Comparison of ENCODE assay signal across 15 cellular contexts in genomic region chr18:48776161-48776555, GRCh38.
DNase-seq lines count a peak whose midpoint lies in the region; ATAC-seq and TF ChIP-seq lines count a peak whose summit lies in the region.
"Had no signal": no experiment of that assay in that cellular context is flagged by ENCODE, and none has a peak within 500 bp of the region (broad histone marks: within the 10 kb centered on the region; RNA-seq: fewer than 3 reads in every experiment).

No MANE protein-coding gene starts in this region.

- H3K4me2 ChIP-seq in BLaER1: peak overlapping the region; percentile 90
- peak overlapping the region; percentile 44 for H3K4me2 ChIP-seq in KMS-11
- H3K4me2 ChIP-seq in neuronal stem cell (ENCODE audit: insufficient read depth, low read length, poor library complexity, severe bottlenecking): no peak overlapping the region

- H3K18ac ChIP-seq in neuronal stem cell (ENCODE audit: low read length): no peak overlapping the region

- no peak overlapping the region for H2BK15ac ChIP-seq in neuronal stem cell (ENCODE audit: low read length)

- H3K4me1 ChIP-seq in BLaER1 (peaks cover 74% of the 10 kb centered on the region), KMS-11 (ENCODE audit: low read depth, poor library complexity, severe bottlenecking) (peaks cover 38% of the 10 kb centered on the region), neuronal stem cell (ENCODE audit: control insufficient read depth in 2 of 2, insufficient read depth in 1 of 2, low read depth in 1 of 2, low read length in 2 of 2) (peaks cover 12 to 30% of the 10 kb centered on the region in 2 donors), left lung (peaks cover 14 to 43% of the 10 kb centered on the region in 2 donors)

- H3K79me2 ChIP-seq in KMS-11 (ENCODE audit: insufficient read depth, low read depth): no peaks in the 10 kb centered on the region

- H3K23ac ChIP-seq in neuronal stem cell (ENCODE audit: low read depth, low read length, poor library complexity): no peak overlapping the region

- ATAC-seq in left lung: no peak

- no peak overlapping the region for H2BK5ac ChIP-seq in neuronal stem cell (ENCODE audit: low read length)

- intact Hi-C loops in left lung (cut with DNase I): no loop called here

- H4K20me1 ChIP-seq in BLaER1 (no peaks in the 10 kb centered on the region), KMS-11 (ENCODE audit: insufficient read depth) (no peaks in the 10 kb centered on the region)

- no peak overlapping the region for H3K4ac ChIP-seq in neuronal stem cell (ENCODE audit: low read length)

- H3K9me3 ChIP-seq in BLaER1 (no peaks in the 10 kb centered on the region), neuronal stem cell (replicated peaks in 1 of 2; ENCODE audit: control insufficient read depth in 2 of 2, insufficient read depth in 1 of 2, low read depth in 1 of 2, low read length in 2 of 2) (no peaks in the 10 kb centered on the region), left lung (no peaks in the 10 kb centered on the region)
- H3K9me3 ChIP-seq: BE2C, Caco-2 had no signal

- in situ Hi-C loops in G401 (cut with HindIII; ENCODE audit: low sequenced_read_pairs): no loop called here

- H3K14ac ChIP-seq in neuronal stem cell (ENCODE audit: low read length): no peak overlapping the region

- H3K9ac ChIP-seq in BLaER1 (0 out of 2 replicates have a peak overlapping the region, but pooled peaks have one; percentile 0), KMS-11 (no peak overlapping the region; the same call in 1 of the 2 replicates), neuronal stem cell (ENCODE audit: low read depth, low read length, poor library complexity) (peak overlapping the region; percentile 45)

- peak overlapping the region; percentile 38 for H2AK5ac ChIP-seq in neuronal stem cell (ENCODE audit: low read depth, low read length)

- TF ChIP-seq CTCF in KMS-11 (conservative IDR thresholded peaks at IDR 0.05; ENCODE audit: low read depth, low read length) (no peak), left lung (IDR thresholded peaks at IDR 0.05) (no peak)

- no CpG with 5 or more reads among the region's 5 CpGs for WGBS in neuronal stem cell (ENCODE audit: extremely low coverage in 2 of 2, insufficient read length in 2 of 2, insufficient replicate concordance in 1 of 2), 2 donors

- DNase-seq in neuronal stem cell (ENCODE audit: low spot score) (no peak), DMS114 treated with DMSO at 0.1 percent for 48 hours (lab: John Stamatoyannopoulos, UW; ENCODE audit: unreplicated experiment) (no peak), NOMO-1 (lab: John Stamatoyannopoulos, UW; ENCODE audit: unreplicated experiment in 2 of 2) (no peak), G401 (ENCODE audit: low spot score) (no peak), left lung (no peak)
- DNase-seq: BE2C; CD8-positive, alpha-beta memory T cell; DMS53; HCEC 1CT; HFFc6 had no signal

- H2BK12ac ChIP-seq in neuronal stem cell (ENCODE audit: low read length): peak overlapping the region; percentile 35

- H3K27me3 ChIP-seq in BLaER1: no peaks in the 10 kb centered on the region
- no peaks in the 10 kb centered on the region for H3K27me3 ChIP-seq in KMS-11 (ENCODE audit: insufficient read depth, low read depth)
- H3K27me3 ChIP-seq in layer of hippocampus (ENCODE audit: control insufficient read depth, insufficient read depth, low read length): no peaks in the 10 kb centered on the region
- H3K27me3 ChIP-seq in neuronal stem cell (ENCODE audit: control insufficient read depth in 3 of 3, insufficient read depth in 3 of 3, low read depth in 1 of 3, low read length in 3 of 3): no peaks in the 10 kb centered on the region
- no peaks in the 10 kb centered on the region for H3K27me3 ChIP-seq in left lung
- H3K27me3 ChIP-seq: BE2C had no signal

- H2BK120ac ChIP-seq in neuronal stem cell (ENCODE audit: low read depth, low read length): no peak overlapping the region

- H3K27ac ChIP-seq in BLaER1 (peak overlapping the region; percentile 14), KMS-11 (peak overlapping the region; percentile 50; the same call in 1 of the 2 replicates), layer of hippocampus (ENCODE audit: low read depth, low read length) (peak overlapping the region; percentile 39), neuronal stem cell (replicated peaks; ENCODE audit: low read length) (no peak overlapping the region), left lung (no peak overlapping the region)
- H3K27ac ChIP-seq: HL-60 had no signal

- H4K91ac ChIP-seq in neuronal stem cell (ENCODE audit: low read depth, low read length, poor library complexity): no peak overlapping the region

- no peak overlapping the region for H4K8ac ChIP-seq in neuronal stem cell (ENCODE audit: low read depth, low read length)

- H3K4me3 ChIP-seq in BLaER1: no peak overlapping the region
- no peak overlapping the region for H3K4me3 ChIP-seq in KMS-11 (IDR thresholded peaks at IDR 0.05; ENCODE audit: insufficient read depth, low read depth, low read length)
- H3K4me3 ChIP-seq in neuronal stem cell (ENCODE audit: low read length in 2 of 2): peak overlapping the region in 1 of 2 donors; percentile 9
- no peak overlapping the region for H3K4me3 ChIP-seq in left lung

- H2AFZ ChIP-seq in KMS-11 (ENCODE audit: low read depth) (no peak overlapping the region), neuronal stem cell (ENCODE audit: low read length) (no peak overlapping the region)

- peaks cover 3% of the 10 kb centered on the region; the same call in 1 of the 2 replicates for H3K36me3 ChIP-seq in BLaER1
- no peaks in the 10 kb centered on the region for H3K36me3 ChIP-seq in KMS-11 (ENCODE audit: insufficient read depth)
- no peaks in the 10 kb centered on the region for H3K36me3 ChIP-seq in neuronal stem cell (replicated peaks in 1 of 2; ENCODE audit: control insufficient read depth in 2 of 2, insufficient read depth in 2 of 2, low read length in 2 of 2)
- H3K36me3 ChIP-seq in left lung: no peaks in the 10 kb centered on the region
- H3K36me3 ChIP-seq: BE2C had no signal

- H3K79me1 ChIP-seq in neuronal stem cell (ENCODE audit: low read depth, low read length): peaks cover 2% of the 10 kb centered on the region

Comparison
In these comparisons a context has a peak if more than half of its experiments do, and no peak if none do; other contexts are left out.
1. H3K27ac ChIP-seq: peak in BLaER1 (single experiment), KMS-11 (single experiment) and layer of hippocampus (single experiment); none in neuronal stem cell (single experiment) and left lung (0 of 2).